In genomic region chr4:114488301-114488982, GRCh38 we compare ENCODE assay signal across 15 cellular contexts.
DNase-seq lines count a peak whose midpoint lies in the region; ATAC-seq and TF ChIP-seq lines count a peak whose summit lies in the region.
"Had no signal": no experiment of that assay in that cellular context is flagged by ENCODE, and none has a peak within 500 bp of the region (broad histone marks: within the 10 kb centered on the region; RNA-seq: fewer than 3 reads in every experiment).

No MANE protein-coding gene starts in this region.

- TF ChIP-seq CTCF in left lung (IDR thresholded peaks at IDR 0.05) (no peak), GM13976 (IDR thresholded peaks at IDR 0.05; ENCODE audit: borderline replicate concordance, control extremely low read depth, extremely low read depth, insufficient read depth, missing control alignments) (no peak)

- H3K9me3 ChIP-seq in SK-N-MC (ENCODE audit: low read depth, low read length): peaks cover 5% of the 10 kb centered on the region; the same call in 1 of the 2 replicates
- peaks cover 0 to 2% of the 10 kb centered on the region in 2 donors for H3K9me3 ChIP-seq in left lung

- no peaks in the 10 kb centered on the region for H3K36me3 Mint-ChIP-seq in activated naive CD4-positive, alpha-beta T cell treated with anti-CD3 and anti-CD28 coated beads, Interleukin-2, amount 50 U/mL, for 72 hours

- H3K27me3 ChIP-seq in left lung: no peaks in the 10 kb centered on the region

- in situ Hi-C loops in GM13976 (cut with MboI; ENCODE audit: low sequenced_read_pairs, unreplicated experiment): no loop called here

- H3K36me3 ChIP-seq in SK-N-MC (ENCODE audit: insufficient read depth, low read length): peaks cover 12% of the 10 kb centered on the region
- H3K36me3 ChIP-seq in left lung: no peaks in the 10 kb centered on the region

- no peak overlapping the region for H3K27ac ChIP-seq in SK-N-MC
- no peak overlapping the region for H3K27ac ChIP-seq in left lung
- H3K27ac ChIP-seq: C4-2B, GM23248 had no signal

- intact Hi-C loops in left lung (cut with DNase I): no loop called here

- DNase-seq in SK-N-MC (ENCODE audit: low read depth, low spot score) (peak; percentile 40), astrocyte of the hippocampus (ENCODE audit: low read depth, low spot score) (peak; percentile 34), left lung (no peak), GM13976 (ENCODE audit: low spot score) (no peak)
- DNase-seq in activated CD8-positive, alpha-beta memory T cell treated with anti-CD3 and anti-CD28 coated beads, Interleukin-2, amount 50 U/mL, for 4 hours: no peak
- DNase-seq in activated naive CD4-positive, alpha-beta T cell treated with anti-CD3 and anti-CD28 coated beads, Interleukin-2, amount 50 U/mL, for 72 hours (ENCODE audit: low spot score in 2 of 2): no peak
- DNase-seq: AML-193; CD4-positive, alpha-beta T cell; DMS153; DMS79; GM23248; HCEC 1CT; KBM-7 had no signal

- H3K27ac Mint-ChIP-seq in activated naive CD4-positive, alpha-beta T cell treated with anti-CD3 and anti-CD28 coated beads, Interleukin-2, amount 50 U/mL, for 72 hours: no peak overlapping the region
- H3K27ac Mint-ChIP-seq: CD4-positive, alpha-beta T cell had no signal

- H3K9me3 Mint-ChIP-seq in activated naive CD4-positive, alpha-beta T cell treated with anti-CD3 and anti-CD28 coated beads, Interleukin-2, amount 50 U/mL, for 72 hours: no peaks in the 10 kb centered on the region
- H3K9me3 Mint-ChIP-seq: CD4-positive, alpha-beta T cell had no signal

- ATAC-seq in left lung: peak; percentile 73
- no peak for ATAC-seq in activated naive CD4-positive, alpha-beta T cell treated with anti-CD3 and anti-CD28 coated beads, Interleukin-2, amount 50 U/mL, for 72 hours
- ATAC-seq: GM12878 had no signal

- no peak overlapping the region for H3K9ac ChIP-seq in SK-N-MC (ENCODE audit: insufficient read length)
- H3K9ac ChIP-seq: GM23248 had no signal

- no peak overlapping the region for H3K4me3 ChIP-seq in SK-N-MC
- H3K4me3 ChIP-seq in left lung: no peak overlapping the region
- H3K4me3 ChIP-seq: GM12878, GM23248 had no signal

- no peaks in the 10 kb centered on the region for H3K4me1 ChIP-seq in left lung

Comparison
In these comparisons a context has a peak if more than half of its experiments do, and no peak if none do; other contexts are left out.
1. DNase-seq: peak in SK-N-MC (single experiment) and astrocyte of the hippocampus (single experiment); none in left lung (0 of 2), activated CD8-positive, alpha-beta memory T cell treated with anti-CD3 and anti-CD28 coated beads, Interleukin-2, amount 50 U/mL, for 4 hours (single experiment), GM13976 (single experiment) and activated naive CD4-positive, alpha-beta T cell treated with anti-CD3 and anti-CD28 coated beads, Interleukin-2, amount 50 U/mL, for 72 hours (0 of 2).